1 cellular context compared by ENCODE assay signal in the genomic region with DNA sequence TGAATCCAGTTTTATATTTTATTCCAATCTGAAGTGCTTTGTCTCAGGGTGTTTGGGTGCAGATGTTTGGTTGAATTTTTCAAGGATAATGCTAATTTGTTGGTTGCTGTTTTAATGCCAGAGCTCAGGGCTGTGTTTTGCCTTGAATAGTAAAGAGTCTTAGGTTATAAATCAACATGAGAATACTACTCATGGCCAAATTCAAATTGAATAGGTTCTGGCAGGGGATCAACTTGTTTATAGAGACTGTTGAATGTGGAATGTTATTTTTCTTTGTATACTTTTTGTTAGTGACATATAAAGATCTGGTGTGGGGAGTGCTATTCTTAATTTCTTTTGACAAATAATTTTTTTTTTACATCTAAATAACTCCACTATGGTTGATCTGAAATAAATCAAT.
TF ChIP-seq lines count a peak whose summit lies in the region.

No MANE protein-coding gene starts in this region.

TF ChIP-seq in WTC11, 78 proteins besides CTCF, POLR2A, EP300 and RAD21 (continued from another document):
- TF ChIP-seq AR (CRISPR knock-in tag; IDR thresholded peaks at IDR 0.05) (no peak), FOXK1 (CRISPR knock-in tag; IDR thresholded peaks at IDR 0.05) (no peak), PRRX2 (CRISPR knock-in tag; IDR thresholded peaks at IDR 0.05) (no peak), MLX (CRISPR knock-in tag; IDR thresholded peaks at IDR 0.05) (no peak), SMAD4 (CRISPR knock-in tag; IDR thresholded peaks at IDR 0.05) (no peak), CBFB (CRISPR knock-in tag; IDR thresholded peaks at IDR 0.05; ENCODE audit: low read depth) (no peak), RORB (CRISPR knock-in tag; IDR thresholded peaks at IDR 0.05) (no peak), TEAD4 (CRISPR knock-in tag; IDR thresholded peaks at IDR 0.05) (no peak)
- TF ChIP-seq, protein P1, sequence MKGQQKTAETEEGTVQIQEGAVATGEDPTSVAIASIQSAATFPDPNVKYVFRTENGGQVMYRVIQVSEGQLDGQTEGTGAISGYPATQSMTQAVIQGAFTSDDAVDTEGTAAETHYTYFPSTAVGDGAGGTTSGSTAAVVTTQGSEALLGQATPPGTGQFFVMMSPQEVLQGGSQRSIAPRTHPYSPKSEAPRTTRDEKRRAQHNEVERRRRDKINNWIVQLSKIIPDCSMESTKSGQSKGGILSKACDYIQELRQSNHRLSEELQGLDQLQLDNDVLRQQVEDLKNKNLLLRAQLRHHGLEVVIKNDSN (CRISPR knock-in tag; IDR thresholded peaks at IDR 0.05) = no peak
- TF ChIP-seq, protein P2, sequence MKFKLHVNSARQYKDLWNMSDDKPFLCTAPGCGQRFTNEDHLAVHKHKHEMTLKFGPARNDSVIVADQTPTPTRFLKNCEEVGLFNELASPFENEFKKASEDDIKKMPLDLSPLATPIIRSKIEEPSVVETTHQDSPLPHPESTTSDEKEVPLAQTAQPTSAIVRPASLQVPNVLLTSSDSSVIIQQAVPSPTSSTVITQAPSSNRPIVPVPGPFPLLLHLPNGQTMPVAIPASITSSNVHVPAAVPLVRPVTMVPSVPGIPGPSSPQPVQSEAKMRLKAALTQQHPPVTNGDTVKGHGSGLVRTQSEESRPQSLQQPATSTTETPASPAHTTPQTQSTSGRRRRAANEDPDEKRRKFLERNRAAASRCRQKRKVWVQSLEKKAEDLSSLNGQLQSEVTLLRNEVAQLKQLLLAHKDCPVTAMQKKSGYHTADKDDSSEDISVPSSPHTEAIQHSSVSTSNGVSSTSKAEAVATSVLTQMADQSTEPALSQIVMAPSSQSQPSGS (CRISPR knock-in tag; IDR thresholded peaks at IDR 0.05; ENCODE audit: borderline replicate concordance, low read depth) = no peak
